ENCODE assay signal across 8 cellular contexts in the genomic region with DNA sequence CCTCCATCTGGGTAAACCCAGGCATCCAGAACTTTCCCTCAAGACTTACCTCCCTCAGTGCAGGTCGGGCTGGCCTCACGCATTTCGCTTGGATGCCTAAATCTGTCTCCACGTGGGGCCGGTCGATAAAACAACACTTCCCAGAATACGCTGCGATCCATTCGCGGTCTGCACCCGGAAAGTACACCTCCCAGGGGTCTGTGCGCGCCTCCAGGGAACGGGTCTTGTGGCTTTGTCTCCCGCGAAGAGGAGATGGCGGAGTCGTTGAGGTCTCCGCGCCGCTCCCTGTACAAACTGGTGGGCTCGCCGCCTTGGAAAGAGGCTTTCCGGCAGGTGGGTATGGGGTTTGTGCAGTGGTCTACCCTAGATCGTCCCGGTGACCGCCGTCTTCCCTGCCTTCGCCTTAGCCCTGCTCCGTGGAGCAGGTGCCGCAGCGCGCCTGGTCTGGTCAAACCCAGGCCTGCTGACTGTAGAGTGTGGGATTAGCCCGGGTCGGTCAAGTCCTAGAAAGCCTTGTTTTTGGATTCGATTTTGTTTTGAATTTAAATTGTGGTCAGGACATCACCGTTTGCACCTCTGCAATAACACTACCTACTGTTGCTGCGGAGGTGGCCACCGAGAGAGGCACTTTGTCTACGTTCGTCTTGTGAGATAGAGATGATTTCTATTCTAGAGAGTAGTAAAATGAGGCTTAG. TPM values are rescaled to one million over a fixed set of nuclear protein-coding genes. Genes with fewer than 3 reads are reported as not detected.
A peak's percentile ranks its signal among the peaks of the same experiment; 100 is the strongest.
DNase-seq lines count a peak whose midpoint lies in the region; ATAC-seq and TF ChIP-seq lines count a peak whose summit lies in the region.

A gene with protein sequence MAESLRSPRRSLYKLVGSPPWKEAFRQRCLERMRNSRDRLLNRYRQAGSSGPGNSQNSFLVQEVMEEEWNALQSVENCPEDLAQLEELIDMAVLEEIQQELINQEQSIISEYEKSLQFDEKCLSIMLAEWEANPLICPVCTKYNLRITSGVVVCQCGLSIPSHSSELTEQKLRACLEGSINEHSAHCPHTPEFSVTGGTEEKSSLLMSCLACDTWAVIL (plus strand): TSS at position 224 of the 695 bp plus-strand sequence. CDS start 29 bp downstream, at position 253.

- intact Hi-C loops in colonic mucosa (cut with DNase I): no loop called here
- intact Hi-C loops in left lung (cut with DNase I): no loop called here

- peak; percentile 83 for DNase-seq in AG08396 (ENCODE audit: low spot score)
- peak; percentile 83 to 87 for DNase-seq in NCI-H446 (lab: John Stamatoyannopoulos, UW)
- peak; percentile 72 for DNase-seq in activated CD4-positive, CD25-positive, alpha-beta regulatory T cell treated with anti-CD3 and anti-CD28 coated beads, Interleukin-2, amount 50 U/mL, for 72 hours
- DNase-seq in colonic mucosa: peak; percentile 93
- peak; percentile 91 for DNase-seq in left lung
- DNase-seq in stimulated activated CD4-positive, alpha-beta T cell treated with anti-CD3 and anti-CD28 coated beads, Interleukin-4, amount 100 ng/mL, for 1 hour: peak; percentile 83

- H3K27ac ChIP-seq in colonic mucosa (peak within 1 kb of the TSS; percentile 90), left lung (peak within 1 kb of the TSS; percentile 88 to 91)

- no peaks in the 10 kb centered on the region for H3K9me3 ChIP-seq in colonic mucosa
- H3K9me3 ChIP-seq in left lung: no peaks in the 10 kb centered on the region

- H3K27me3 ChIP-seq in colonic mucosa (no peaks in the 10 kb centered on the region), left lung (no peaks in the 10 kb centered on the region)

- H3K9ac ChIP-seq in colonic mucosa (ENCODE audit: low read depth in 2 of 2, low read length in 2 of 2): peak within 1 kb of the TSS; percentile 80 to 94

- H3K36me3 ChIP-seq in colonic mucosa: peaks cover 3% of the 10 kb centered on the region
- peaks cover 0 to 51% of the 10 kb centered on the region in 2 donors for H3K36me3 ChIP-seq in left lung

- H3K4me1 ChIP-seq in colonic mucosa (peaks cover 17% of the 10 kb centered on the region), left lung (peaks cover 3 to 54% of the 10 kb centered on the region in 2 donors)

- peak; percentile 62 for ATAC-seq in GM18909 (IDR thresholded peaks at IDR 0.05; ENCODE audit: poor library complexity, unreplicated experiment)
- ATAC-seq in HG03159 (IDR thresholded peaks at IDR 0.05; ENCODE audit: unreplicated experiment): peak; percentile 62
- ATAC-seq in left lung: peak; percentile 89

- H3K4me3 ChIP-seq in colonic mucosa: peak within 1 kb of the TSS; percentile 67
- peak within 1 kb of the TSS; percentile 73 to 98 for H3K4me3 ChIP-seq in left lung

- TF ChIP-seq CTCF in colonic mucosa (IDR thresholded peaks at IDR 0.05): no peak
- no peak for TF ChIP-seq CTCF in left lung (IDR thresholded peaks at IDR 0.05)

RNA-seq across cellular contexts. Expression of the gene that starts here (rescaled TPM):
- 10 to 100 TPM; 25.4 to 30.7 TPM for total RNA-seq in colonic mucosa
- total RNA-seq in left lung: 10 to 100 TPM; 31.8 to 35.6 TPM

Comparison
In these comparisons a context has a peak if more than half of its experiments do, and no peak if none do; other contexts are left out.
1. Peak in every context shown above with its lines: DNase-seq, ATAC-seq, H3K4me3 ChIP-seq and H3K27ac ChIP-seq.